Comparison of ENCODE assay signal across 34 cellular contexts in genomic region chr14:24054324-24054641, GRCh38. TPM values are rescaled to one million over a fixed set of nuclear protein-coding genes. Genes with fewer than 3 reads are reported as not detected.
"Had no signal": no experiment of that assay in that cellular context is flagged by ENCODE, and none has a peak within 500 bp of the region (broad histone marks: within the 10 kb centered on the region; RNA-seq: fewer than 3 reads in every experiment).

No MANE protein-coding gene starts in this region.

- H3K9me3 ChIP-seq: ascending aorta, SJCRH30 had no signal

- H3K27ac ChIP-seq: ascending aorta, cardiac muscle cell, PC-9, RWPE1, SJCRH30, SK-N-MC, WERI-Rb-1 had no signal

- H3K36me3 ChIP-seq: ascending aorta, cardiac muscle cell, SJCRH30, WERI-Rb-1 had no signal

- H3K27ac Mint-ChIP-seq: activated CD4-positive, alpha-beta T cell treated with anti-CD3 and anti-CD28 coated beads, Interleukin-2, amount 10 ng/mL, durations not matched to agents 24 days and 14 days; activated CD8-positive, alpha-beta T cell treated with anti-CD3 and anti-CD28 coated beads, Interleukin-2, amount 10 ng/mL, durations not matched to agents 7 days and 5 days; activated naive CD8-positive, alpha-beta T cell treated with anti-CD3 and anti-CD28 coated beads for 36 hours; activated T-helper 2 cell treated with anti-CD3 and anti-CD28 coated beads, Interferon-gamma antibody, Interleukin-2, Interleukin-4, amounts not matched to agents 10 μg/mL and 5 μg/mL and 100 μg/mL, durations not matched to agents 14 hours and 24 hours and 36 hours had no signal

- H3K9me3 Mint-ChIP-seq: activated CD4-positive, alpha-beta T cell treated with anti-CD3 and anti-CD28 coated beads, Interleukin-2, amount 10 ng/mL, durations not matched to agents 24 days and 14 days; activated naive CD8-positive, alpha-beta T cell treated with anti-CD3 and anti-CD28 coated beads for 36 hours; activated T-cell treated with anti-CD3 and anti-CD28 coated beads, Interleukin-2, amount 50 U/mL, for 4 hours; activated T-helper 2 cell treated with anti-CD3 and anti-CD28 coated beads, Interferon-gamma antibody, Interleukin-2, Interleukin-4, amounts not matched to agents 10 μg/mL and 5 μg/mL and 100 μg/mL, durations not matched to agents 14 hours and 24 hours and 36 hours had no signal

- FAIRE-seq: RCC 7860 had no signal

- H3K27me3 ChIP-seq: ascending aorta, cardiac muscle cell, SJCRH30 had no signal

- H3K4me3 ChIP-seq: ascending aorta, cardiac muscle cell, PC-9, SJCRH30, SK-N-MC had no signal

- H3K4me1 ChIP-seq: SJCRH30 had no signal

- ATAC-seq: activated CD8-positive, alpha-beta T cell treated with anti-CD3 and anti-CD28 coated beads, Interleukin-2, amount 10 ng/mL, durations not matched to agents 7 days and 5 days; activated T-cell treated with anti-CD3 and anti-CD28 coated beads, Interleukin-2, amount 50 U/mL, for 4 hours had no signal

- DNase-seq: activated CD4-positive, alpha-beta T cell treated with anti-CD3 and anti-CD28 coated beads, Interleukin-2, amount 10 ng/mL, durations not matched to agents 24 days and 14 days; activated CD4-positive, alpha-beta T cell treated with anti-CD3 and anti-CD28 coated beads, Interleukin-2, amount 50 U/mL, for 4 hours; activated CD4-positive, CD25-positive, alpha-beta regulatory T cell; activated CD8-positive, alpha-beta T cell treated with anti-CD3 and anti-CD28 coated beads, Interleukin-2, amount 10 ng/mL, durations not matched to agents 7 days and 5 days; activated gamma-delta T cell; activated naive CD4-positive, alpha-beta T cell treated with Interleukin-2 at 50 U/mL for 16 hours; activated naive CD8-positive, alpha-beta T cell treated with anti-CD3 and anti-CD28 coated beads for 36 hours; activated T-cell treated with anti-CD3 and anti-CD28 coated beads, Interleukin-2, amount 50 U/mL, for 4 hours; cerebellar nuclear complex; NCI-H1092 treated with DMSO at 0.1 percent for 48 hours; NCI-H1417; NCI-H146; NCI-H187; NCI-H2029 treated with DMSO at 0.1 percent for 48 hours; NCI-H2107; NCI-H2171; NCI-H510A; NCI-H526; NCI-H748 treated with DMSO at 0.1 percent for 48 hours; NK-92 treated with Interleukin-12 subunit alpha and Interleukin-12 subunit beta, amount 100 ng/mL, for 24 hours; PC-9; Right ventricle myocardium superior; SJCRH30; T1000 had no signal

- H3K4me2 ChIP-seq: PC-9 had no signal

- H2AFZ ChIP-seq: PC-9 had no signal

- H3K4me3 Mint-ChIP-seq: activated CD8-positive, alpha-beta T cell treated with anti-CD3 and anti-CD28 coated beads, Interleukin-2, amount 10 ng/mL, durations not matched to agents 7 days and 5 days; activated naive CD8-positive, alpha-beta T cell treated with anti-CD3 and anti-CD28 coated beads for 36 hours had no signal

- H3K36me3 Mint-ChIP-seq: activated naive CD8-positive, alpha-beta T cell treated with anti-CD3 and anti-CD28 coated beads for 36 hours had no signal

RNA-seq across cellular contexts. Expression of gene CARMIL3, which starts 2.5 kb away (rescaled TPM):
- total RNA-seq: ascending aorta, M059J, PC-9 had no signal

RNA-seq across cellular contexts. Expression of gene CPNE6, which starts 17.1 kb away (rescaled TPM):
- total RNA-seq: activated CD4-positive, alpha-beta T cell treated with anti-CD3 and anti-CD28 coated beads, Interleukin-2, amount 10 ng/mL, durations not matched to agents 24 days and 14 days; activated naive CD8-positive, alpha-beta T cell treated with anti-CD3 and anti-CD28 coated beads for 36 hours; activated T-cell treated with anti-CD3 and anti-CD28 coated beads, Interleukin-2, amount 50 U/mL, for 4 hours; activated T-helper 2 cell treated with anti-CD3 and anti-CD28 coated beads, Interferon-gamma antibody, Interleukin-2, Interleukin-4, amounts not matched to agents 10 μg/mL and 5 μg/mL and 100 μg/mL, durations not matched to agents 14 hours and 24 hours and 36 hours; ascending aorta; M059J; PC-9; Right ventricle myocardium superior; SJCRH30; T-helper 1 cell treated with Interleukin-12 subunit alpha and Interleukin-12 subunit beta and Interleukin-4 antibody, amounts not matched to agents 30 ng/mL and 1 ng/mL, for 36 hours; T-helper 2 cell treated with Interferon-gamma antibody and Interleukin-4, amounts not matched to agents 100 ng/mL and 5 ng/mL, for 36 hours had no signal
